8 cellular contexts compared by ENCODE assay signal in genomic region chr19:36837902-36838783, GRCh38. TPM values are rescaled to one million over a fixed set of nuclear protein-coding genes. Genes with fewer than 3 reads are reported as not detected.
DNase-seq lines count a peak whose midpoint lies in the region; ATAC-seq and TF ChIP-seq lines count a peak whose summit lies in the region.

TSS of gene ZNF790 (minus strand) at chr19:36838387. CDS start at chr19:36825619, 12,768 bp downstream.

- no peak within 1 kb of the TSS for H3K4me3 Mint-ChIP-seq in HFFc6

- no peaks in the 10 kb centered on the region for H4K20me1 ChIP-seq in hepatocyte (ENCODE audit: insufficient read depth, poor library complexity, severe bottlenecking)

- H3K4me2 ChIP-seq in hepatocyte, result peak within 1 kb of the TSS; percentile 89

- peaks cover 26% of the 10 kb centered on the region for H3K9me3 Mint-ChIP-seq in HFFc6

- peaks cover 61% of the 10 kb centered on the region for H3K79me2 ChIP-seq in hepatocyte

- H3K27me3 ChIP-seq in hepatocyte (no peaks in the 10 kb centered on the region), aorta (ENCODE audit: control insufficient read depth in 1 of 2, insufficient read depth in 2 of 2, low read length in 1 of 2) (no peaks in the 10 kb centered on the region)

- H3K4me3 ChIP-seq in GM08714 (ENCODE audit: low read length), result peak within 1 kb of the TSS; percentile 75
- peak within 1 kb of the TSS; percentile 71 for H3K4me3 ChIP-seq in astrocyte of the cerebellum (ENCODE audit: low read depth, low read length)
- H3K4me3 ChIP-seq in hepatocyte, result peak within 1 kb of the TSS; percentile 70
- peak within 1 kb of the TSS; percentile 11 to 52 for H3K4me3 ChIP-seq in aorta (ENCODE audit: low read length in 2 of 2)

- peaks cover 7% of the 10 kb centered on the region for H3K36me3 ChIP-seq in hepatocyte (replicated peaks; ENCODE audit: insufficient read depth, low read depth)
- H3K36me3 ChIP-seq in aorta (ENCODE audit: control insufficient read depth in 1 of 2, insufficient read depth in 2 of 2, low read length in 1 of 2), result no peaks in the 10 kb centered on the region

- H3K27ac Mint-ChIP-seq in HFFc6, result no peak within 1 kb of the TSS

- H3K27me3 Mint-ChIP-seq in HFFc6 (ENCODE audit: insufficient read depth), result no peaks in the 10 kb centered on the region

- 1% methylated on average over 56 of the region's 56 CpGs for WGBS in hepatocyte (ENCODE audit: low lambda C conversion rate, missing lambda C conversion rate)
- WGBS in aorta, 2 donors, result 0% methylated on average over 56 of the region's 56 CpGs

- H3K36me3 Mint-ChIP-seq in HFFc6 (ENCODE audit: low read depth), result peaks cover 64% of the 10 kb centered on the region

- H3K4me1 ChIP-seq in hepatocyte (ENCODE audit: insufficient read depth) (peaks cover 14% of the 10 kb centered on the region), aorta (ENCODE audit: control insufficient read depth in 1 of 2, insufficient read depth in 2 of 2, low read length in 2 of 2) (no peaks in the 10 kb centered on the region)

- peaks cover 9% of the 10 kb centered on the region for H3K4me1 Mint-ChIP-seq in HFFc6 (ENCODE audit: low read depth)

- peak within 1 kb of the TSS; percentile 98 for H2AFZ ChIP-seq in hepatocyte

- peak; percentile 99 for ATAC-seq in aorta (ENCODE audit: low FRiP score)

- DNase-seq in HFFc6 (peak; percentile 86), NCI-H1417 (lab: John Stamatoyannopoulos, UW) (peak; percentile 87 to 92 (median 91)), T-helper 22 cell (ENCODE audit: low read depth) (peak; percentile 73), astrocyte of the cerebellum (ENCODE audit: low read depth) (peak; percentile 69), hepatocyte (ENCODE audit: low spot score) (peak; percentile 94), renal cortical epithelial cell (ENCODE audit: low read depth) (peak; percentile 86), aorta (peak; percentile 94 to 96)

- TF ChIP-seq CTCF in HFFc6 (IDR thresholded peaks at IDR 0.05), result no peak
- TF ChIP-seq CTCF in astrocyte of the cerebellum (IDR thresholded peaks at IDR 0.05; ENCODE audit: low read depth, low read length, missing control alignments), result no peak
- no peak for TF ChIP-seq CTCF in hepatocyte (IDR thresholded peaks at IDR 0.05; ENCODE audit: poor library complexity)

- H3K9me2 ChIP-seq in hepatocyte (replicated peaks; ENCODE audit: insufficient read depth), result no peaks in the 10 kb centered on the region

- intact Hi-C loops in aorta (cut with DNase I), result loop anchor here in 1 of 2 donors (1.0 to 2.0 kb wide), 2 partner anchors 12 to 65 kb away; partner anchors contain the start of genes ZNF345 and ZNF850

- H3K9me3 ChIP-seq in hepatocyte (ENCODE audit: low read depth) (peaks cover 24% of the 10 kb centered on the region), aorta (ENCODE audit: control insufficient read depth, low read length) (peaks cover 3% of the 10 kb centered on the region)

- H3K27ac ChIP-seq in hepatocyte, result peak within 1 kb of the TSS; percentile 97
- H3K27ac ChIP-seq in aorta (ENCODE audit: low read depth in 1 of 2, low read length in 2 of 2), result peak within 1 kb of the TSS in 1 of 2 donors; percentile 76

- in situ Hi-C loops in astrocyte of the cerebellum (cut with HindIII; ENCODE audit: low sequenced_read_pairs), result no loop called here

RNA-seq across cellular contexts. Expression of gene ZNF790, which starts in this region (rescaled TPM):
- 1 to 10 TPM; 2.5 to 3.8 (median 3.0) TPM for total RNA-seq in HFFc6 (2021; fragmentation: NEBNext Ultra II Directional; extraction: Animal tissue kit (Norgen Biotek cat#: 25700))
- total RNA-seq in hepatocyte (8.7 and 13.8 TPM in 2 replicates), renal cortical epithelial cell (6.1 and 12.7 TPM in 2 replicates), aorta (10 to 100 TPM in 1 of 2 donors, 1 to 10 TPM in 1; 7.6 to 11.8 TPM)
- polyA plus RNA-seq in hepatocyte (2.4 and 4.0 TPM in 2 replicates), aorta (1 to 10 TPM; 1.9 to 5.5 TPM)
